Comparison of ENCODE assay signal across 8 cellular contexts in genomic region chr2:130355181-130355577, GRCh38. TPM values are rescaled to one million over a fixed set of nuclear protein-coding genes. Genes with fewer than 3 reads are reported as not detected.
DNase-seq lines count a peak whose midpoint lies in the region; ATAC-seq lines count a peak whose summit lies in the region.

No MANE protein-coding gene starts in this region.

- CTCF ChIA-PET in naive thymus-derived CD4-positive, alpha-beta T cell (lab: Charles Lee), result interaction anchor here (3.6 kb wide), 1 partner anchor 13 kb away, joined by 19 read pairs; the partner anchor contains the start of gene IMP4

- H3K4me1 ChIP-seq in ES-I3 (ENCODE audit: insufficient read depth, low read length) (no peaks in the 10 kb centered on the region), NT2/D1 (ENCODE audit: insufficient read depth, insufficient read length) (peaks cover 2% of the 10 kb centered on the region)
- H3K4me1 ChIP-seq in effector memory CD4-positive, alpha-beta T cell (ENCODE audit: control insufficient read depth, insufficient read depth, low read length, poor library complexity, severe bottlenecking), result peaks cover 10% of the 10 kb centered on the region
- peaks cover 0 to 9% of the 10 kb centered on the region in 2 donors for H3K4me1 ChIP-seq in naive thymus-derived CD4-positive, alpha-beta T cell (ENCODE audit: control insufficient read depth in 2 of 2, insufficient read depth in 2 of 2, low read length in 2 of 2)

- H3K36me3 ChIP-seq in ES-I3 (ENCODE audit: insufficient read depth, low read length), result no peaks in the 10 kb centered on the region
- peaks cover 12% of the 10 kb centered on the region for H3K36me3 ChIP-seq in NT2/D1 (ENCODE audit: insufficient read depth, insufficient read length, low read length)
- no peaks in the 10 kb centered on the region for H3K36me3 ChIP-seq in effector memory CD4-positive, alpha-beta T cell (ENCODE audit: control insufficient read depth, insufficient read depth, low read length)
- no peaks in the 10 kb centered on the region for H3K36me3 ChIP-seq in naive thymus-derived CD4-positive, alpha-beta T cell (ENCODE audit: control insufficient read depth in 2 of 3, insufficient read depth in 3 of 3, low read length in 3 of 3)

- no peak overlapping the region for H3K27ac ChIP-seq in effector memory CD4-positive, alpha-beta T cell (ENCODE audit: insufficient read depth, low read length, poor library complexity, severe bottlenecking)
- H3K27ac ChIP-seq in naive thymus-derived CD4-positive, alpha-beta T cell (ENCODE audit: low read depth, low read length), result no peak overlapping the region

- H3K27me3 Mint-ChIP-seq in naive thymus-derived CD4-positive, alpha-beta T cell, result peaks cover 0 to 6% (median 0%) of the 10 kb centered on the region in 5 donors

- H3K27ac Mint-ChIP-seq in naive thymus-derived CD4-positive, alpha-beta T cell, result peak overlapping the region in 2 of 9 donors; percentile 45 to 53

- H3K4me3 Mint-ChIP-seq in naive thymus-derived CD4-positive, alpha-beta T cell, result peak overlapping the region; percentile 65 to 91 (median 82)

- H3K9ac ChIP-seq in ES-I3 (ENCODE audit: low read depth, low read length) (peak overlapping the region; percentile 83; the same call in 1 of the 2 replicates), NT2/D1 (ENCODE audit: insufficient read length, low read depth) (peak overlapping the region; percentile 77)

- H3K4me1 Mint-ChIP-seq in naive thymus-derived CD4-positive, alpha-beta T cell, result peaks cover 8 to 16% (median 13%) of the 10 kb centered on the region in 7 donors

- no peak for DNase-seq in NT2/D1 (ENCODE audit: low read depth, low spot score)
- DNase-seq in effector memory CD4-positive, alpha-beta T cell, result no peak
- no peak for DNase-seq in naive thymus-derived CD4-positive, alpha-beta T cell
- DNase-seq in central memory CD4-positive, alpha-beta T cell, result no peak
- no peak for DNase-seq in stimulated activated naive CD4-positive, alpha-beta T cell (lab: John Stamatoyannopoulos, UW)
- no peak for DNase-seq in putamen (ENCODE audit: low spot score)

- POLR2A ChIA-PET in naive thymus-derived CD4-positive, alpha-beta T cell (lab: Charles Lee), result interaction anchor here (5.7 kb wide), 1 partner anchor 12 kb away, joined by 58 read pairs; the partner anchor contains the start of gene IMP4

- intact Hi-C loops in naive thymus-derived CD4-positive, alpha-beta T cell (cut with micrococcal nuclease), result loop anchor here (1.0 to 5.0 kb wide), 3 partner anchors 13 to 37 kb away; partner anchors contain the start of gene IMP4 (in 1 of the 2)

- H3K9me3 Mint-ChIP-seq in naive thymus-derived CD4-positive, alpha-beta T cell, result no peaks in the 10 kb centered on the region

- H3K27me3 ChIP-seq in NT2/D1 (ENCODE audit: insufficient read depth, insufficient read length), result peaks cover 42% of the 10 kb centered on the region
- no peaks in the 10 kb centered on the region for H3K27me3 ChIP-seq in effector memory CD4-positive, alpha-beta T cell (replicated peaks; ENCODE audit: control insufficient read depth, insufficient read depth, low read length, poor library complexity, severe bottlenecking)
- H3K27me3 ChIP-seq in naive thymus-derived CD4-positive, alpha-beta T cell (ENCODE audit: control insufficient read depth in 2 of 2, insufficient read depth in 2 of 2, low read length in 2 of 2), result no peaks in the 10 kb centered on the region

- ATAC-seq in naive thymus-derived CD4-positive, alpha-beta T cell, result no peak
- no peak for ATAC-seq in HG03439 (IDR thresholded peaks at IDR 0.05; ENCODE audit: unreplicated experiment)

- no peaks in the 10 kb centered on the region for H3K36me3 Mint-ChIP-seq in naive thymus-derived CD4-positive, alpha-beta T cell

- H3K9me3 ChIP-seq in ES-I3 (ENCODE audit: control insufficient read depth, insufficient read depth, low read length) (no peaks in the 10 kb centered on the region), NT2/D1 (ENCODE audit: insufficient read depth, low read length) (no peaks in the 10 kb centered on the region; the same call in 1 of the 2 replicates)
- H3K9me3 ChIP-seq in effector memory CD4-positive, alpha-beta T cell (ENCODE audit: control insufficient read depth, low read length), result no peaks in the 10 kb centered on the region
- no peaks in the 10 kb centered on the region for H3K9me3 ChIP-seq in naive thymus-derived CD4-positive, alpha-beta T cell (ENCODE audit: control insufficient read depth in 2 of 3, low read length in 3 of 3)

- peak overlapping the region; percentile 74 for H3K4me3 ChIP-seq in NT2/D1 (ENCODE audit: insufficient read length, low read depth)
- H3K4me3 ChIP-seq in effector memory CD4-positive, alpha-beta T cell (ENCODE audit: insufficient read depth, low read depth, low read length, poor library complexity, severe bottlenecking), result peak overlapping the region; percentile 83
- peak overlapping the region; percentile 65 for H3K4me3 ChIP-seq in naive thymus-derived CD4-positive, alpha-beta T cell (ENCODE audit: low read length)

RNA-seq across cellular contexts. Expression of gene PTPN18, which starts 0.7 kb away (rescaled TPM):
- total RNA-seq in naive thymus-derived CD4-positive, alpha-beta T cell, result 100 to 1,000 TPM in 1 of 5 experiments, 10 to 100 TPM in 4; 43.3 to 112 (median 44.2) TPM
- 10 to 100 TPM; 39.4 to 53.2 TPM for polyA plus RNA-seq in naive thymus-derived CD4-positive, alpha-beta T cell

RNA-seq across cellular contexts. Expression of gene IMP4, which starts 12.5 kb away (rescaled TPM):
- 10 to 100 TPM; 69.9 to 88.5 (median 79.3) TPM for total RNA-seq in naive thymus-derived CD4-positive, alpha-beta T cell
- polyA plus RNA-seq in naive thymus-derived CD4-positive, alpha-beta T cell, result 10 to 100 TPM; 76.3 to 82.7 TPM
